Comparison of ENCODE assay signal across 28 cellular contexts in genomic region chr10:17343118-17343517, GRCh38.
"Had no signal": no experiment of that assay in that cellular context is flagged by ENCODE, and none has a peak within 500 bp of the region (broad histone marks: within the 10 kb centered on the region; RNA-seq: fewer than 3 reads in every experiment).

No MANE protein-coding gene starts in this region.

- H3K36me3 ChIP-seq: ascending aorta, breast epithelium, cardiac muscle cell, esophagus muscularis mucosa, gastrocnemius medialis, WERI-Rb-1 had no signal

- H3K9me3 ChIP-seq: gastrocnemius medialis had no signal

- H3K27ac ChIP-seq: ascending aorta, breast epithelium, cardiac muscle cell, coronary artery, dorsolateral prefrontal cortex, esophagus muscularis mucosa, foreskin keratinocyte, gastrocnemius medialis, heart right ventricle, WERI-Rb-1 had no signal

- H3K27me3 ChIP-seq: ascending aorta, breast epithelium, cardiac muscle cell, esophagus muscularis mucosa, foreskin keratinocyte, gastrocnemius medialis, heart right ventricle had no signal

- H3K4me3 ChIP-seq: ascending aorta, breast epithelium, cardiac muscle cell, coronary artery, dorsolateral prefrontal cortex, esophagus muscularis mucosa, gastrocnemius medialis, heart right ventricle had no signal

- ATAC-seq: activated CD4-positive, CD25-positive, alpha-beta regulatory T cell treated with anti-CD3 and anti-CD28 coated beads, Interleukin-2, amount 50 U/mL, for 24 hours; activated naive CD4-positive, alpha-beta T cell treated with anti-CD3 and anti-CD28 coated beads, Interleukin-2, amount 50 U/mL, for 72 hours; activated T-cell treated with anti-CD3 and anti-CD28 coated beads, Interleukin-2, amount 50 U/mL, for 72 hours; foreskin keratinocyte; gastrocnemius medialis; heart right ventricle; T-helper 17 cell had no signal

- H3K4me1 ChIP-seq: ascending aorta, breast epithelium, gastrocnemius medialis had no signal

- DNase-seq: activated B cell treated with CpG ODN at 0.5 μM for 24 hours; activated CD4-positive, alpha-beta memory T cell treated with anti-CD3 and anti-CD28 coated beads, Interleukin-2, amount 10 ng/mL, durations not matched to agents 7 days and 5 days; activated CD4-positive, alpha-beta T cell treated with anti-CD3 and anti-CD28 coated beads for 48 hours; activated CD8-positive, alpha-beta memory T cell treated with anti-CD3 and anti-CD28 coated beads, Interleukin-2, amount 50 U/mL, for 48 hours; activated gamma-delta T cell; activated naive CD4-positive, alpha-beta T cell; activated naive CD4-positive, alpha-beta T cell treated with anti-CD3 and anti-CD28 coated beads, Interleukin-2, amount 10 ng/mL, durations not matched to agents 7 days and 5 days; activated naive CD8-positive, alpha-beta T cell treated with anti-CD3 and anti-CD28 coated beads, Interleukin-2, amount 10 ng/mL, durations not matched to agents 7 days and 5 days; activated T-cell treated with anti-CD3 and anti-CD28 coated beads for 4 hours; activated T-cell treated with anti-CD3 and anti-CD28 coated beads, Interleukin-2, amount 50 U/mL, for 24 hours; activated T-cell treated with anti-CD3 and anti-CD28 coated beads, Interleukin-2, amount 50 U/mL, for 72 hours; dorsolateral prefrontal cortex; effector memory CD4-positive, alpha-beta T cell; endodermal cell; foreskin keratinocyte; gastrocnemius medialis; heart right ventricle; T-helper 1 cell; T-helper 17 cell; T1000; WERI-Rb-1 had no signal
